Comparison of ENCODE assay signal across 19 cellular contexts in genomic region chr9:99093492-99093791, GRCh38. TPM values are rescaled to one million over a fixed set of nuclear protein-coding genes. Genes with fewer than 3 reads are reported as not detected.
DNase-seq lines count a peak whose midpoint lies in the region; ATAC-seq and TF ChIP-seq lines count a peak whose summit lies in the region.
"Had no signal": no experiment of that assay in that cellular context is flagged by ENCODE, and none has a peak within 500 bp of the region (broad histone marks: within the 10 kb centered on the region; RNA-seq: fewer than 3 reads in every experiment).

No MANE protein-coding gene starts in this region.

- peaks cover 73% of the 10 kb centered on the region for H3K4me1 Mint-ChIP-seq in activated CD8-positive, alpha-beta memory T cell treated with anti-CD3 and anti-CD28 coated beads, Interleukin-2, amount 10 ng/mL, durations not matched to agents 7 days and 5 days
- H3K4me1 Mint-ChIP-seq in T-helper 1 cell treated with Interleukin-12 subunit alpha and Interleukin-12 subunit beta and Interleukin-4 antibody, amounts not matched to agents 30 μg/mL and 1 μg/mL, for 36 hours (ENCODE audit: low read depth): peaks cover 65% of the 10 kb centered on the region
- H3K4me1 Mint-ChIP-seq in activated T-helper 1 cell treated with anti-CD3 and anti-CD28 coated beads, Interleukin-12 subunit alpha, Interleukin-12 subunit beta, Interleukin-2, Interleukin-4 antibody, amounts not matched to agents 30 ng/mL and 10 ng/mL and 1 ng/mL, durations not matched to agents 14 hours and 24 hours and 36 hours (ENCODE audit: low read depth): peaks cover 71% of the 10 kb centered on the region
- peaks cover 63 to 64% of the 10 kb centered on the region in 2 donors for H3K4me1 Mint-ChIP-seq in natural killer cell treated with Interleukin-12 subunit alpha and Interleukin-12 subunit beta and Interleukin-15 and Interleukin-18, amount 100 ng/mL, for 72 hours (ENCODE audit: low read depth in 2 of 2)
- H3K4me1 Mint-ChIP-seq: naive B cell had no signal

- peaks cover 0 to 10% (median 4%) of the 10 kb centered on the region in 4 donors for H3K9me3 ChIP-seq in stomach
- H3K9me3 ChIP-seq: tibial nerve had no signal

- no peak overlapping the region for H3K4me3 ChIP-seq in stomach
- H3K4me3 ChIP-seq: BLaER1, cardiac muscle cell, left ventricle myocardium inferior, tibial nerve had no signal

- peaks cover 46% of the 10 kb centered on the region for H3K36me3 Mint-ChIP-seq in activated CD8-positive, alpha-beta memory T cell treated with anti-CD3 and anti-CD28 coated beads, Interleukin-2, amount 10 ng/mL, durations not matched to agents 7 days and 5 days
- peaks cover 36% of the 10 kb centered on the region for H3K36me3 Mint-ChIP-seq in T-helper 1 cell treated with Interleukin-12 subunit alpha and Interleukin-12 subunit beta and Interleukin-4 antibody, amounts not matched to agents 30 μg/mL and 1 μg/mL, for 36 hours (ENCODE audit: low read depth)
- peaks cover 31% of the 10 kb centered on the region for H3K36me3 Mint-ChIP-seq in activated T-helper 1 cell treated with anti-CD3 and anti-CD28 coated beads, Interleukin-12 subunit alpha, Interleukin-12 subunit beta, Interleukin-2, Interleukin-4 antibody, amounts not matched to agents 30 ng/mL and 10 ng/mL and 1 ng/mL, durations not matched to agents 14 hours and 24 hours and 36 hours (ENCODE audit: low read depth)
- H3K36me3 Mint-ChIP-seq in natural killer cell treated with Interleukin-12 subunit alpha and Interleukin-12 subunit beta and Interleukin-15 and Interleukin-18, amount 100 ng/mL, for 72 hours: no peaks in the 10 kb centered on the region

- 82 to 93% (median 85%) methylated on average over 3 of the region's 3 CpGs for WGBS in stomach, 5 donors

- no peak for TF ChIP-seq CTCF in stomach (IDR thresholded peaks at IDR 0.05)
- TF ChIP-seq CTCF in GM13976 (IDR thresholded peaks at IDR 0.05; ENCODE audit: borderline replicate concordance, control extremely low read depth, extremely low read depth, insufficient read depth, missing control alignments): no peak
- TF ChIP-seq CTCF in omental fat pad (IDR thresholded peaks at IDR 0.05): no peak

- H3K27ac ChIP-seq in stomach: no peak overlapping the region
- H3K27ac ChIP-seq: BLaER1, cardiac muscle cell, left ventricle myocardium inferior, tibial nerve had no signal

- in situ Hi-C loops in GM13976 (cut with MboI; ENCODE audit: low sequenced_read_pairs, unreplicated experiment): no loop called here

- DNase-seq in activated CD8-positive, alpha-beta memory T cell treated with anti-CD3 and anti-CD28 coated beads, Interleukin-2, amount 10 ng/mL, durations not matched to agents 7 days and 5 days: peak; percentile 90
- no peak for DNase-seq in activated CD8-positive, alpha-beta memory T cell treated with anti-CD3 and anti-CD28 coated beads, Interleukin-2, amount 50 U/mL, for 48 hours
- peak; percentile 31 for DNase-seq in activated T-helper 1 cell treated with anti-CD3 and anti-CD28 coated beads, Interleukin-12 subunit alpha, Interleukin-12 subunit beta, Interleukin-2, Interleukin-4 antibody, amounts not matched to agents 30 ng/mL and 10 ng/mL and 1 ng/mL, durations not matched to agents 14 hours and 24 hours and 36 hours (ENCODE audit: low spot score)
- peak; percentile 79 for DNase-seq in natural killer cell treated with Interleukin-12 subunit alpha and Interleukin-12 subunit beta and Interleukin-15 and Interleukin-18, amount 100 ng/mL, for 72 hours (ENCODE audit: low spot score)
- no peak for DNase-seq in stomach
- DNase-seq in GM13976 (ENCODE audit: low spot score): no peak
- DNase-seq in omental fat pad (ENCODE audit: low spot score): no peak
- DNase-seq: COR-L47, cortex of kidney, left ventricle myocardium inferior, naive B cell, NCI-H1436, NCI-H82, occipital lobe had no signal

- H3K4me1 ChIP-seq in stomach: no peaks in the 10 kb centered on the region
- H3K4me1 ChIP-seq: BLaER1, left ventricle myocardium inferior, tibial nerve had no signal

- intact Hi-C loops in activated T-helper 1 cell treated with anti-CD3 and anti-CD28 coated beads, Interleukin-12 subunit alpha, Interleukin-12 subunit beta, Interleukin-2, Interleukin-4 antibody, amounts not matched to agents 30 ng/mL and 10 ng/mL and 1 ng/mL, durations not matched to agents 14 hours and 24 hours and 36 hours (cut with micrococcal nuclease): loop anchor here (1.0 to 5.0 kb wide), 3 partner anchors 11 to 36 kb away; no protein-coding TSS in a partner anchor
- intact Hi-C loops in stomach (cut with DNase I; ENCODE audit: low total_unique reads): no loop called here

- peaks cover 9% of the 10 kb centered on the region for H3K9me3 Mint-ChIP-seq in activated CD8-positive, alpha-beta memory T cell treated with anti-CD3 and anti-CD28 coated beads, Interleukin-2, amount 10 ng/mL, durations not matched to agents 7 days and 5 days (ENCODE audit: low read depth)
- peaks cover 18% of the 10 kb centered on the region for H3K9me3 Mint-ChIP-seq in T-helper 1 cell treated with Interleukin-12 subunit alpha and Interleukin-12 subunit beta and Interleukin-4 antibody, amounts not matched to agents 30 μg/mL and 1 μg/mL, for 36 hours
- H3K9me3 Mint-ChIP-seq in activated T-helper 1 cell treated with anti-CD3 and anti-CD28 coated beads, Interleukin-12 subunit alpha, Interleukin-12 subunit beta, Interleukin-2, Interleukin-4 antibody, amounts not matched to agents 30 ng/mL and 10 ng/mL and 1 ng/mL, durations not matched to agents 14 hours and 24 hours and 36 hours: peaks cover 17% of the 10 kb centered on the region
- peaks cover 5% of the 10 kb centered on the region for H3K9me3 Mint-ChIP-seq in natural killer cell treated with Interleukin-12 subunit alpha and Interleukin-12 subunit beta and Interleukin-15 and Interleukin-18, amount 100 ng/mL, for 72 hours

- TF ChIP-seq POLR2A in stomach (IDR thresholded peaks at IDR 0.05): no peak

- no peaks in the 10 kb centered on the region for H3K27me3 ChIP-seq in stomach
- H3K27me3 ChIP-seq: BLaER1, cardiac muscle cell, tibial nerve had no signal

- peak overlapping the region; percentile 57 for H3K4me3 Mint-ChIP-seq in activated CD8-positive, alpha-beta memory T cell treated with anti-CD3 and anti-CD28 coated beads, Interleukin-2, amount 10 ng/mL, durations not matched to agents 7 days and 5 days
- H3K4me3 Mint-ChIP-seq in T-helper 1 cell treated with Interleukin-12 subunit alpha and Interleukin-12 subunit beta and Interleukin-4 antibody, amounts not matched to agents 30 μg/mL and 1 μg/mL, for 36 hours: peak overlapping the region; percentile 73
- no peak overlapping the region for H3K4me3 Mint-ChIP-seq in activated T-helper 1 cell treated with anti-CD3 and anti-CD28 coated beads, Interleukin-12 subunit alpha, Interleukin-12 subunit beta, Interleukin-2, Interleukin-4 antibody, amounts not matched to agents 30 ng/mL and 10 ng/mL and 1 ng/mL, durations not matched to agents 14 hours and 24 hours and 36 hours
- H3K4me3 Mint-ChIP-seq in natural killer cell treated with Interleukin-12 subunit alpha and Interleukin-12 subunit beta and Interleukin-15 and Interleukin-18, amount 100 ng/mL, for 72 hours: peak overlapping the region; percentile 88
- H3K4me3 Mint-ChIP-seq: naive B cell had no signal

- TF ChIP-seq EP300 in stomach (IDR thresholded peaks at IDR 0.05): no peak

- ATAC-seq in activated CD8-positive, alpha-beta memory T cell treated with anti-CD3 and anti-CD28 coated beads, Interleukin-2, amount 10 ng/mL, durations not matched to agents 7 days and 5 days: peak; percentile 77
- peak; percentile 88 to 92 for ATAC-seq in natural killer cell treated with Interleukin-12 subunit alpha and Interleukin-12 subunit beta and Interleukin-15 and Interleukin-18, amount 100 ng/mL, for 72 hours
- ATAC-seq in omental fat pad (ENCODE audit: low FRiP score): no peak
- ATAC-seq: Right ventricle myocardium inferior had no signal

- H3K36me3 ChIP-seq in stomach: no peaks in the 10 kb centered on the region
- H3K36me3 ChIP-seq: BLaER1, cardiac muscle cell, left ventricle myocardium inferior, tibial nerve had no signal

- CTCF ChIA-PET in activated CD8-positive, alpha-beta memory T cell treated with anti-CD3 and anti-CD28 coated beads, Interleukin-2, amount 10 ng/mL, durations not matched to agents 7 days and 5 days (lab: Charles Lee): interaction anchor here (0.7 to 5.7 kb wide), 18 partner anchors 10 to 94 kb away, joined by 3 to 43 read pairs (median 4); partner anchors contain the start of gene TGFBR1

- no peaks in the 10 kb centered on the region for H3K27me3 Mint-ChIP-seq in activated CD8-positive, alpha-beta memory T cell treated with anti-CD3 and anti-CD28 coated beads, Interleukin-2, amount 10 ng/mL, durations not matched to agents 7 days and 5 days
- H3K27me3 Mint-ChIP-seq in T-helper 1 cell treated with Interleukin-12 subunit alpha and Interleukin-12 subunit beta and Interleukin-4 antibody, amounts not matched to agents 30 μg/mL and 1 μg/mL, for 36 hours (ENCODE audit: low read depth): no peaks in the 10 kb centered on the region
- H3K27me3 Mint-ChIP-seq in activated T-helper 1 cell treated with anti-CD3 and anti-CD28 coated beads, Interleukin-12 subunit alpha, Interleukin-12 subunit beta, Interleukin-2, Interleukin-4 antibody, amounts not matched to agents 30 ng/mL and 10 ng/mL and 1 ng/mL, durations not matched to agents 14 hours and 24 hours and 36 hours (ENCODE audit: insufficient read depth): no peaks in the 10 kb centered on the region
- H3K27me3 Mint-ChIP-seq in natural killer cell treated with Interleukin-12 subunit alpha and Interleukin-12 subunit beta and Interleukin-15 and Interleukin-18, amount 100 ng/mL, for 72 hours: no peaks in the 10 kb centered on the region

- H3K27ac Mint-ChIP-seq in activated CD8-positive, alpha-beta memory T cell treated with anti-CD3 and anti-CD28 coated beads, Interleukin-2, amount 10 ng/mL, durations not matched to agents 7 days and 5 days: peak overlapping the region; percentile 99
- H3K27ac Mint-ChIP-seq in T-helper 1 cell treated with Interleukin-12 subunit alpha and Interleukin-12 subunit beta and Interleukin-4 antibody, amounts not matched to agents 30 μg/mL and 1 μg/mL, for 36 hours: peak overlapping the region; percentile 94
- peak overlapping the region; percentile 98 for H3K27ac Mint-ChIP-seq in activated T-helper 1 cell treated with anti-CD3 and anti-CD28 coated beads, Interleukin-12 subunit alpha, Interleukin-12 subunit beta, Interleukin-2, Interleukin-4 antibody, amounts not matched to agents 30 ng/mL and 10 ng/mL and 1 ng/mL, durations not matched to agents 14 hours and 24 hours and 36 hours
- peak overlapping the region; percentile 99 for H3K27ac Mint-ChIP-seq in natural killer cell treated with Interleukin-12 subunit alpha and Interleukin-12 subunit beta and Interleukin-15 and Interleukin-18, amount 100 ng/mL, for 72 hours
- H3K27ac Mint-ChIP-seq: naive B cell had no signal

RNA-seq across cellular contexts. Expression of gene TGFBR1, which starts 11.5 kb away (rescaled TPM):
- total RNA-seq in activated CD8-positive, alpha-beta memory T cell treated with anti-CD3 and anti-CD28 coated beads, Interleukin-2, amount 10 ng/mL, durations not matched to agents 7 days and 5 days: 10 to 100 TPM; 72.5 to 78.0 TPM
- total RNA-seq in activated T-helper 1 cell treated with anti-CD3 and anti-CD28 coated beads, Interleukin-12 subunit alpha, Interleukin-12 subunit beta, Interleukin-2, Interleukin-4 antibody, amounts not matched to agents 30 ng/mL and 10 ng/mL and 1 ng/mL, durations not matched to agents 14 hours and 24 hours and 36 hours: 38.5 and 42.6 TPM in 2 replicates
- total RNA-seq in natural killer cell treated with Interleukin-12 subunit alpha and Interleukin-12 subunit beta and Interleukin-15 and Interleukin-18, amount 100 ng/mL, for 72 hours: 100 to 1,000 TPM in 1 of 2 donors, 10 to 100 TPM in 1; 62.7 to 105 TPM
- 100 to 1,000 TPM in 2 of 5 donors, 10 to 100 TPM in 2, 1 to 10 TPM in 1; 7.2 to 119 (median 56.8) TPM for total RNA-seq in stomach
- polyA plus RNA-seq in stomach: 1 to 10 TPM; 5.2 to 9.1 (median 7.8) TPM
- 10 to 100 TPM; 20.9 to 35.2 (median 30.9) TPM for total RNA-seq in omental fat pad

Comparison
In these comparisons a context has a peak if more than half of its experiments do, and no peak if none do; other contexts are left out.
1. DNase-seq: peak in activated CD8-positive, alpha-beta memory T cell treated with anti-CD3 and anti-CD28 coated beads, Interleukin-2, amount 10 ng/mL, durations not matched to agents 7 days and 5 days (single experiment), activated T-helper 1 cell treated with anti-CD3 and anti-CD28 coated beads, Interleukin-12 subunit alpha, Interleukin-12 subunit beta, Interleukin-2, Interleukin-4 antibody, amounts not matched to agents 30 ng/mL and 10 ng/mL and 1 ng/mL, durations not matched to agents 14 hours and 24 hours and 36 hours (single experiment) and natural killer cell treated with Interleukin-12 subunit alpha and Interleukin-12 subunit beta and Interleukin-15 and Interleukin-18, amount 100 ng/mL, for 72 hours (single experiment); none in activated CD8-positive, alpha-beta memory T cell treated with anti-CD3 and anti-CD28 coated beads, Interleukin-2, amount 50 U/mL, for 48 hours (single experiment), stomach (single experiment), GM13976 (single experiment) and omental fat pad (single experiment).
2. Peak in every context shown above with its lines, with median percentiles within 50 percentile points of each other: H3K27ac Mint-ChIP-seq.